Comparison of ENCODE assay signal across 9 cellular contexts in genomic region chr11:3947084-3947483, GRCh38.
DNase-seq lines count a peak whose midpoint lies in the region; ATAC-seq and TF ChIP-seq lines count a peak whose summit lies in the region.
"Had no signal": no experiment of that assay in that cellular context is flagged by ENCODE, and none has a peak within 500 bp of the region (broad histone marks: within the 10 kb centered on the region; RNA-seq: fewer than 3 reads in every experiment).

No MANE protein-coding gene starts in this region.

- no peaks in the 10 kb centered on the region for H3K27me3 ChIP-seq in liver (ENCODE audit: control insufficient read depth in 4 of 4, insufficient read depth in 4 of 4, low read length in 3 of 4)
- H3K27me3 ChIP-seq in tibial artery: no peaks in the 10 kb centered on the region

- peak in 1 of 2 donors; percentile 55 for TF ChIP-seq RAD21 in liver (IDR thresholded peaks at IDR 0.05)

- H3K27ac ChIP-seq in KOPT-K1 (ENCODE audit: low read depth, low read length, poor library complexity, severe bottlenecking): peak overlapping the region; percentile 95
- peak overlapping the region; percentile 56 to 63 for H3K27ac ChIP-seq in liver (ENCODE audit: low read depth in 1 of 2, low read length in 2 of 2)
- H3K27ac ChIP-seq in tibial artery: peak overlapping the region; percentile 76 to 83

- H3K9me3 ChIP-seq in KOPT-K1 (ENCODE audit: insufficient read depth, low read length, poor library complexity, severe bottlenecking) (peaks cover 4% of the 10 kb centered on the region), liver (ENCODE audit: control insufficient read depth in 4 of 4, low read length in 3 of 4) (no peaks in the 10 kb centered on the region), tibial artery (no peaks in the 10 kb centered on the region)

- intact Hi-C loops in tibial artery (cut with DNase I; ENCODE audit: low total_unique reads): loop anchor here (5.0 kb wide), 1 partner anchor 90 kb away; the partner anchor contains the start of gene STIM1

- WGBS in liver: 47% methylated on average over 1 of the region's 1 CpG

- TF ChIP-seq CTCF in liver (IDR thresholded peaks at IDR 0.05; ENCODE audit: low read depth, low read length, missing input control) (no peak), tibial artery (IDR thresholded peaks at IDR 0.05) (no peak)

- H3K36me3 ChIP-seq in KOPT-K1 (ENCODE audit: insufficient read depth, low read length) (no peaks in the 10 kb centered on the region), liver (ENCODE audit: control insufficient read depth in 4 of 4, insufficient read depth in 3 of 4, low read depth in 1 of 4, low read length in 3 of 4) (no peaks in the 10 kb centered on the region), tibial artery (no peaks in the 10 kb centered on the region)

- ATAC-seq in GM21423 (IDR thresholded peaks at IDR 0.05; ENCODE audit: unreplicated experiment): peak; percentile 67
- ATAC-seq: K562 had no signal

- H3K4me1 ChIP-seq in liver (ENCODE audit: control insufficient read depth in 4 of 4, insufficient read depth in 4 of 4, low read length in 3 of 4) (peaks cover 9 to 19% (median 14%) of the 10 kb centered on the region in 4 donors), tibial artery (peaks cover 4 to 98% (median 73%) of the 10 kb centered on the region in 4 donors)

- peak overlapping the region in 1 of 2 donors; percentile 58 for H3K9ac ChIP-seq in liver (ENCODE audit: low read depth in 1 of 2, low read length in 2 of 2)

- no peak overlapping the region for H3K4me3 ChIP-seq in liver (ENCODE audit: low read depth in 1 of 3, low read length in 3 of 3)
- H3K4me3 ChIP-seq in tibial artery: no peak overlapping the region
- H3K4me3 ChIP-seq: K562 had no signal

- peak; percentile 48 for DNase-seq in GF-D8 (lab: John Stamatoyannopoulos, UW)
- peak; percentile 17 for DNase-seq in activated gamma-delta T cell treated with anti-CD3 and anti-CD28 coated beads, Interleukin-2, amount 50 U/mL, for 16 hours (ENCODE audit: low read depth)
- DNase-seq in tibial artery: peak in 1 of 2 donors; percentile 38
- no peak for DNase-seq in Ammon's horn (ENCODE audit: low spot score)
- no peak for DNase-seq in amygdala (lab: John Stamatoyannopoulos, UW)

TF ChIP-seq in liver, 16 proteins besides CTCF, POLR2A, EP300 and RAD21:
- TF ChIP-seq GABPA (IDR thresholded peaks at IDR 0.05 in 1 of 2, conservative IDR thresholded peaks at IDR 0.05 in 1 of 2) (no peak), RXRA (IDR thresholded peaks at IDR 0.05) (peak in 1 of 2 donors; percentile 8), YY1 (IDR thresholded peaks at IDR 0.05) (no peak), SP1 (IDR thresholded peaks at IDR 0.05) (peak; percentile 49), JUND (IDR thresholded peaks at IDR 0.05) (no peak), NR2F2 (IDR thresholded peaks at IDR 0.05) (peak; percentile 91)

Comparison
In these comparisons a context has a peak if more than half of its experiments do, and no peak if none do; other contexts are left out.
1. DNase-seq: peak in GF-D8 (single experiment) and activated gamma-delta T cell treated with anti-CD3 and anti-CD28 coated beads, Interleukin-2, amount 50 U/mL, for 16 hours (single experiment); none in Ammon's horn (single experiment) and amygdala (0 of 56).
2. Peak in every context shown above with its lines, with median percentiles within 50 percentile points of each other: H3K27ac ChIP-seq.